ENCODE assay signal across 9 cellular contexts in the genomic region with DNA sequence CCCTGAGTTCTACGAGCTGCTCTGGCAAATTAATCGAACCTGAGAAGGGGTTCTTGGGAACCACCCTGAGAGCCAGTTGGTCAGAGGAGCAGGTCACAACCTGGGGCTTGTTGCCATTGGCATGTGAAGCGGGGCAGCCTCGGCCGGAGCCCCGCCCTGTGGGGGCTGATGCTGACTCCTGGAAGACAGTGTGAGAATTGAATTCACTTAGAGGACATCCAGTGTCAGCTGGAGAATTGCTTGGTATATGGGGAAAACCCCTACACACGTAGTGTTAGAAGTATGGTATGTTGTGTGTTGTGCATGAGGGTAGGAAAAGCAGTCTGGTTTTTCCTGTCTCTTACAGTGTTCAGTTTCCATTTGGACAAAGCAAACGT. TPM values are rescaled to one million over a fixed set of nuclear protein-coding genes. Genes with fewer than 3 reads are reported as not detected.
DNase-seq lines count a peak whose midpoint lies in the region; ATAC-seq and TF ChIP-seq lines count a peak whose summit lies in the region.
"Had no signal": no experiment of that assay in that cellular context is flagged by ENCODE, and none has a peak within 500 bp of the region (broad histone marks: within the 10 kb centered on the region; RNA-seq: fewer than 3 reads in every experiment).

No MANE protein-coding gene starts in this region.

- intact Hi-C loops in activated CD4-positive, alpha-beta T cell treated with anti-CD3 and anti-CD28 coated beads, Interleukin-2, amount 10 ng/mL, durations not matched to agents 24 days and 14 days (cut with micrococcal nuclease) = loop anchor here (5.0 to 10.0 kb wide), 4 partner anchors 63 to 1160 kb away; a partner anchor contains a TSS

- peak overlapping the region; percentile 58 for H3K4me3 ChIP-seq in osteoblast (ENCODE audit: insufficient read depth, low read length)

- no peaks in the 10 kb centered on the region for H3K9me3 ChIP-seq in osteoblast (ENCODE audit: low read depth, low read length)

- H3K4me1 Mint-ChIP-seq in activated CD4-positive, alpha-beta T cell treated with anti-CD3 and anti-CD28 coated beads, Interleukin-2, amount 10 ng/mL, durations not matched to agents 24 days and 14 days = peaks cover 41% of the 10 kb centered on the region
- peaks cover 33 to 36% of the 10 kb centered on the region in 2 donors for H3K4me1 Mint-ChIP-seq in effector memory CD8-positive, alpha-beta T cell (ENCODE audit: low read depth in 2 of 2)

- H3K27me3 Mint-ChIP-seq in activated CD4-positive, alpha-beta T cell treated with anti-CD3 and anti-CD28 coated beads, Interleukin-2, amount 10 ng/mL, durations not matched to agents 24 days and 14 days = no peaks in the 10 kb centered on the region
- no peaks in the 10 kb centered on the region for H3K27me3 Mint-ChIP-seq in effector memory CD8-positive, alpha-beta T cell

- H3K4me1 ChIP-seq in osteoblast (ENCODE audit: insufficient read depth, low read length) = peaks cover 9% of the 10 kb centered on the region

- H2AFZ ChIP-seq in osteoblast (ENCODE audit: low read length) = peak overlapping the region; percentile 23

- peak; percentile 67 for DNase-seq in activated CD4-positive, alpha-beta T cell treated with anti-CD3 and anti-CD28 coated beads, Interleukin-2, amount 10 ng/mL, durations not matched to agents 24 days and 14 days
- DNase-seq in activated CD4-positive, alpha-beta T cell treated with anti-CD3 and anti-CD28 coated beads, Interleukin-2, amount 50 U/mL, for 1 hour = no peak
- no peak for DNase-seq in effector memory CD8-positive, alpha-beta T cell
- DNase-seq in osteoblast (ENCODE audit: insufficient read length, low spot score, missing footprints) = no peak
- no peak for DNase-seq in left lobe of liver (ENCODE audit: low spot score)
- no peak for DNase-seq in stimulated activated CD8-positive, alpha-beta memory T cell treated with anti-CD3 and anti-CD28 coated beads, Interleukin-4, amount 100 ng/mL, for 48 hours
- no peak for DNase-seq in stimulated activated CD4-positive, alpha-beta T cell treated with anti-CD3 and anti-CD28 coated beads, Interleukin-2, amount 100 ng/mL, for 48 hours

- H3K79me2 ChIP-seq in osteoblast (ENCODE audit: insufficient read depth, low read length) = no peaks in the 10 kb centered on the region

- H3K4me3 Mint-ChIP-seq in activated CD4-positive, alpha-beta T cell treated with anti-CD3 and anti-CD28 coated beads, Interleukin-2, amount 10 ng/mL, durations not matched to agents 24 days and 14 days = peak overlapping the region; percentile 20
- H3K4me3 Mint-ChIP-seq in effector memory CD8-positive, alpha-beta T cell = peak overlapping the region in 1 of 2 donors; percentile 74

- ATAC-seq in HG03565 (IDR thresholded peaks at IDR 0.05; ENCODE audit: unreplicated experiment) = peak; percentile 16
- peak; percentile 14 for ATAC-seq in effector memory CD8-positive, alpha-beta T cell (replicated peaks)
- ATAC-seq in left lobe of liver = no peak

- H3K27me3 ChIP-seq in osteoblast (ENCODE audit: insufficient read depth, low read length) = peaks cover 8% of the 10 kb centered on the region

- peaks cover 42% of the 10 kb centered on the region for H3K36me3 Mint-ChIP-seq in activated CD4-positive, alpha-beta T cell treated with anti-CD3 and anti-CD28 coated beads, Interleukin-2, amount 10 ng/mL, durations not matched to agents 24 days and 14 days (ENCODE audit: low read depth)
- peaks cover 39% of the 10 kb centered on the region for H3K36me3 Mint-ChIP-seq in effector memory CD8-positive, alpha-beta T cell (ENCODE audit: insufficient read depth)

- peak overlapping the region; percentile 21 for H3K27ac Mint-ChIP-seq in activated CD4-positive, alpha-beta T cell treated with anti-CD3 and anti-CD28 coated beads, Interleukin-2, amount 10 ng/mL, durations not matched to agents 24 days and 14 days
- H3K27ac Mint-ChIP-seq in effector memory CD8-positive, alpha-beta T cell = peak overlapping the region; percentile 58 to 94

- H3K27ac ChIP-seq in osteoblast (ENCODE audit: low read depth, low read length) = no peak overlapping the region
- H3K27ac ChIP-seq: C4-2B had no signal

- no peaks in the 10 kb centered on the region for H3K9me3 Mint-ChIP-seq in activated CD4-positive, alpha-beta T cell treated with anti-CD3 and anti-CD28 coated beads, Interleukin-2, amount 10 ng/mL, durations not matched to agents 24 days and 14 days
- no peaks in the 10 kb centered on the region for H3K9me3 Mint-ChIP-seq in effector memory CD8-positive, alpha-beta T cell

- H4K20me1 ChIP-seq in osteoblast (ENCODE audit: insufficient read depth, low read length) = no peaks in the 10 kb centered on the region

- TF ChIP-seq CTCF in osteoblast (IDR thresholded peaks at IDR 0.05; ENCODE audit: extremely low read depth, low read depth, low read length) = no peak

- H3K4me2 ChIP-seq in osteoblast (ENCODE audit: insufficient read depth, low read length) = peak overlapping the region; percentile 58

- no peaks in the 10 kb centered on the region for H3K36me3 ChIP-seq in osteoblast (ENCODE audit: insufficient read depth, low read length)

RNA-seq across cellular contexts. Expression of a gene that starts 11.6 kb away (rescaled TPM):
- 19.5 and 23.0 TPM in 2 replicates for total RNA-seq in activated CD4-positive, alpha-beta T cell treated with anti-CD3 and anti-CD28 coated beads, Interleukin-2, amount 10 ng/mL, durations not matched to agents 24 days and 14 days
- total RNA-seq in osteoblast = 5.9 and 6.9 TPM in 2 replicates
- 5.0 TPM for total RNA-seq in left lobe of liver

RNA-seq across cellular contexts. Expression of a gene that starts 29.2 kb away (rescaled TPM):
- total RNA-seq in activated CD4-positive, alpha-beta T cell treated with anti-CD3 and anti-CD28 coated beads, Interleukin-2, amount 10 ng/mL, durations not matched to agents 24 days and 14 days = not detected in 2 replicates
- total RNA-seq in osteoblast (0.29 TPM in 1 of 2 replicates, not detected in the other), left lobe of liver (0.33 TPM)
